Comparison of ENCODE assay signal across 14 cellular contexts in genomic region chr3:164208846-164209245, GRCh38.
DNase-seq lines count a peak whose midpoint lies in the region; ATAC-seq and TF ChIP-seq lines count a peak whose summit lies in the region.
"Had no signal": no experiment of that assay in that cellular context is flagged by ENCODE, and none has a peak within 500 bp of the region (broad histone marks: within the 10 kb centered on the region; RNA-seq: fewer than 3 reads in every experiment).

No MANE protein-coding gene starts in this region.

- DNase-seq in DMS 273 (lab: John Stamatoyannopoulos, UW; ENCODE audit: unreplicated experiment) (peak; percentile 6), DMS 273 treated with DMSO at 0.1 percent for 48 hours (lab: John Stamatoyannopoulos, UW) (no peak), MG63 (peak; percentile 17), endothelial cell (ENCODE audit: low spot score) (peak; percentile 15), activated gamma-delta T cell treated with Interleukin-2 at 50 U/mL for 16 hours (no peak), NCI-H524 (lab: John Stamatoyannopoulos, UW) (no peak)
- DNase-seq: DMS153, NCI-H1417 treated with DMSO at 0.1 percent for 48 hours, NCI-H2029, NCI-H526, PC-9 had no signal

- peak overlapping the region; percentile 35 for H2AFZ ChIP-seq in neuron (ENCODE audit: low read depth, low read length)
- H2AFZ ChIP-seq: PC-9 had no signal

- no peak for ATAC-seq in HG02571 (IDR thresholded peaks at IDR 0.05; ENCODE audit: unreplicated experiment)

- H3K4me3 ChIP-seq in MG63, result no peak overlapping the region
- H3K4me3 ChIP-seq in neuron (ENCODE audit: low read length), result no peak overlapping the region
- H3K4me3 ChIP-seq: BLaER1 treated with 17β-estradiol and CSF1 and Interleukin-3, amounts not matched to agents 10 nM and 100 nM; PC-9 had no signal

- no peaks in the 10 kb centered on the region for H3K9me3 Mint-ChIP-seq in endothelial cell (ENCODE audit: unreplicated experiment)

- peaks cover 1% of the 10 kb centered on the region for H3K27me3 Mint-ChIP-seq in endothelial cell (ENCODE audit: unreplicated experiment)

- H3K9me3 ChIP-seq in MG63 (no peaks in the 10 kb centered on the region), neuron (ENCODE audit: low read length) (no peaks in the 10 kb centered on the region)
- H3K9me3 ChIP-seq: BLaER1 treated with 17β-estradiol and CSF1 and Interleukin-3, amounts not matched to agents 10 nM and 100 nM had no signal

- H3K36me3 Mint-ChIP-seq in endothelial cell (ENCODE audit: low read depth, unreplicated experiment), result no peaks in the 10 kb centered on the region

- no peaks in the 10 kb centered on the region for H3K36me3 ChIP-seq in MG63
- H3K36me3 ChIP-seq in neuron (ENCODE audit: insufficient read depth, low read length), result no peaks in the 10 kb centered on the region
- H3K36me3 ChIP-seq: BLaER1 treated with 17β-estradiol and CSF1 and Interleukin-3, amounts not matched to agents 10 nM and 100 nM had no signal

- H3K4me3 Mint-ChIP-seq in endothelial cell (ENCODE audit: unreplicated experiment), result no peak overlapping the region

- no peak for TF ChIP-seq CTCF in endothelial cell (IDR thresholded peaks at IDR 0.05; ENCODE audit: unreplicated experiment)

- peak overlapping the region; percentile 37 for H3K27ac Mint-ChIP-seq in endothelial cell (ENCODE audit: unreplicated experiment)

- H3K4me1 Mint-ChIP-seq in endothelial cell (ENCODE audit: unreplicated experiment), result peaks cover 8% of the 10 kb centered on the region

- no peaks in the 10 kb centered on the region for H3K4me1 ChIP-seq in neuron (ENCODE audit: insufficient read depth, low read length)
- H3K4me1 ChIP-seq: BLaER1 treated with 17β-estradiol and CSF1 and Interleukin-3, amounts not matched to agents 10 nM and 100 nM had no signal

- H3K27me3 ChIP-seq in MG63, result no peaks in the 10 kb centered on the region
- H3K27me3 ChIP-seq in neuron (ENCODE audit: insufficient read depth, low read length), result no peaks in the 10 kb centered on the region
- H3K27me3 ChIP-seq: BLaER1 treated with 17β-estradiol and CSF1 and Interleukin-3, amounts not matched to agents 10 nM and 100 nM had no signal

Comparison
In these comparisons a context has a peak if more than half of its experiments do, and no peak if none do; other contexts are left out.
1. DNase-seq: peak in DMS 273 (single experiment), MG63 (single experiment) and endothelial cell (single experiment); none in DMS 273 treated with DMSO at 0.1 percent for 48 hours (single experiment), activated gamma-delta T cell treated with Interleukin-2 at 50 U/mL for 16 hours (single experiment) and NCI-H524 (0 of 2).